14 cellular contexts compared by ENCODE assay signal in the genomic region with DNA sequence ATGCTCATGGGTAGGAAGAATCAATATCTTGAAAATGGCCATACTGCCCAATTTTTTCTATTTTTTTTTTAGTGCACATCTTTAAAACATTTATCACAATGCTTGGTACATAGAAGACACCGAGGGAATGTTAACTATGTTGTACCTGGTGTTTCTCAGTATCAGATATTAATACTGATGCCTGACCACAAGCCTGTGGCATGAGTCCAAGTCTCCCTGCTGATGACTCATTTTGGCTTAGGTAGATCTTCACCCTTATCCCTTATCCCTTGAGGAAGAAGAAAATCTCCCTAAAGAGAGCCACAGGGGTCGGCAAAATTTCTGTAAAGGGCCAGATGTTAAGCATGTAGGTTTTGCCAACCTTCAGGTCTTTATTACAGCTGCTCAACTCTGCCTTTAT. TPM values are rescaled to one million over a fixed set of nuclear protein-coding genes. Genes with fewer than 3 reads are reported as not detected.
DNase-seq lines count a peak whose midpoint lies in the region; ATAC-seq, FAIRE-seq and TF ChIP-seq lines count a peak whose summit lies in the region.
"Had no signal": no experiment of that assay in that cellular context is flagged by ENCODE, and none has a peak within 500 bp of the region (broad histone marks: within the 10 kb centered on the region; RNA-seq: fewer than 3 reads in every experiment).

No MANE protein-coding gene starts in this region.

- H3K4me1 ChIP-seq in GM12878 (ENCODE audit: control insufficient read depth, insufficient read depth, low read length) = no peaks in the 10 kb centered on the region
- peaks cover 29% of the 10 kb centered on the region for H3K4me1 ChIP-seq in parathyroid adenoma
- peaks cover 21% of the 10 kb centered on the region for H3K4me1 ChIP-seq in suprapubic skin

- no peak overlapping the region for H2AFZ ChIP-seq in GM12878 (ENCODE audit: control insufficient read depth, low read depth, low read length)
- no peak overlapping the region for H2AFZ ChIP-seq in parathyroid adenoma

- in situ Hi-C loops in GM12878 (cut with MboI) = no loop called here

- no peaks in the 10 kb centered on the region for H4K20me1 ChIP-seq in GM12878 (ENCODE audit: control insufficient read depth, insufficient read depth)

- RAD21 ChIA-PET in GM12878 (lab: Charles Lee; ENCODE audit: unreplicated experiment) = no interaction called here

- POLR2A ChIA-PET in GM12878 (lab: Charles Lee) = no interaction called here

- H3K4me2 ChIP-seq in GM12878 (ENCODE audit: control insufficient read depth, insufficient read depth) (no peak overlapping the region), parathyroid adenoma (ENCODE audit: low read length) (peak overlapping the region; percentile 42)

- TF ChIP-seq RAD21 in GM12878 (IDR thresholded peaks at IDR 0.05; ENCODE audit: insufficient read depth, low read depth, low read length) = no peak

- TF ChIP-seq EP300 in GM12878 (IDR thresholded peaks at IDR 0.05; ENCODE audit: borderline replicate concordance in 1 of 2, control insufficient read depth in 1 of 2, low read depth in 2 of 2, low read length in 2 of 2) (no peak), suprapubic skin (IDR thresholded peaks at IDR 0.05) (no peak)

- no peak for TF ChIP-seq CTCF in LNCaP clone FGC (IDR thresholded peaks at IDR 0.05; ENCODE audit: control insufficient read depth, extremely low read depth, insufficient read depth)
- TF ChIP-seq CTCF in GM12878 (IDR thresholded peaks at IDR 0.05 in 2 of 3, conservative IDR thresholded peaks at IDR 0.05 in 1 of 3; ENCODE audit: control insufficient read depth in 2 of 3, extremely low read depth in 1 of 3, insufficient read depth in 1 of 3, low read depth in 3 of 3, low read length in 3 of 3) = no peak
- TF ChIP-seq CTCF in parathyroid adenoma (IDR thresholded peaks at IDR 0.05) = no peak
- TF ChIP-seq CTCF in suprapubic skin (IDR thresholded peaks at IDR 0.05) = no peak

- 23% methylated on average over 2 of the region's 2 CpGs for WGBS in GM12878 (ENCODE audit: insufficient coverage, insufficient replicate concordance, low lambda C conversion rate, missing lambda C conversion rate)
- 51% methylated on average over 2 of the region's 2 CpGs for WGBS in suprapubic skin

- no peaks in the 10 kb centered on the region for H3K36me3 ChIP-seq in GM12878 (ENCODE audit: control insufficient read depth in 2 of 2, insufficient read depth in 2 of 2, low read length in 1 of 2)
- H3K36me3 ChIP-seq in parathyroid adenoma (ENCODE audit: control insufficient read depth, insufficient read depth, low read length) = peaks cover 3% of the 10 kb centered on the region
- no peaks in the 10 kb centered on the region for H3K36me3 ChIP-seq in suprapubic skin

- no peak for TF ChIP-seq POLR2A in GM12878 (IDR thresholded peaks at IDR 0.05; ENCODE audit: low read depth, low read length)
- TF ChIP-seq POLR2A in suprapubic skin (IDR thresholded peaks at IDR 0.05) = no peak

- H3K27ac ChIP-seq in GM12878 (ENCODE audit: control insufficient read depth, insufficient read depth) (no peak overlapping the region), parathyroid adenoma (peak overlapping the region; percentile 11), suprapubic skin (no peak overlapping the region)
- H3K27ac ChIP-seq: SJSA1 had no signal

- BruUV-seq in GM12878 (replicated peaks; lab: Mats Ljungman, UMichigan) = no TSS peak

- H3K4me3 ChIP-seq in LNCaP clone FGC (ENCODE audit: low read depth, low read length) = no peak overlapping the region
- no peak overlapping the region for H3K4me3 ChIP-seq in GM12878
- H3K4me3 ChIP-seq in parathyroid adenoma (ENCODE audit: low read depth, low read length) = no peak overlapping the region
- H3K4me3 ChIP-seq in suprapubic skin = no peak overlapping the region
- H3K4me3 ChIP-seq: SJSA1 had no signal

- DNase-seq in LNCaP clone FGC (ENCODE audit: low read depth) (peak; percentile 65), GM12878 (ENCODE audit: low read depth, low spot score) (no peak), suprapubic skin (ENCODE audit: low spot score in 2 of 2) (no peak), frontal cortex (ENCODE audit: low spot score in 2 of 2) (no peak)
- DNase-seq: effector CD8-positive, alpha-beta T cell; Karpas-422; stimulated activated naive B cell treated with anti-CD40 and anti-IgM and Interleukin-4, amounts not matched to agents 10 μg/mL and 1 μg/mL and 100 μg/mL, for 72 hours had no signal

- H3K27me3 ChIP-seq in GM12878 (replicated peaks in 1 of 2; ENCODE audit: control insufficient read depth in 2 of 2, insufficient read depth in 2 of 2, low read length in 1 of 2) = no peaks in the 10 kb centered on the region; a peak in 1 of 4 replicates
- no peaks in the 10 kb centered on the region for H3K27me3 ChIP-seq in parathyroid adenoma (ENCODE audit: control insufficient read depth, insufficient read depth, low read length)
- no peaks in the 10 kb centered on the region for H3K27me3 ChIP-seq in suprapubic skin
- H3K27me3 ChIP-seq: SJSA1 had no signal

- SMC1A ChIA-PET in GM12878 (lab: Charles Lee; ENCODE audit: uncharacterized antibody, unreplicated experiment) = no interaction called here

- H3K9ac ChIP-seq in GM12878 (ENCODE audit: control insufficient read depth, insufficient read depth, low read length) (no peak overlapping the region), parathyroid adenoma (no peak overlapping the region)

- no peaks in the 10 kb centered on the region for H3K9me3 ChIP-seq in GM12878 (replicated peaks; ENCODE audit: control insufficient read depth, insufficient read depth, low read length)
- no peaks in the 10 kb centered on the region for H3K9me3 ChIP-seq in parathyroid adenoma (ENCODE audit: control insufficient read depth, low read length)
- H3K9me3 ChIP-seq in suprapubic skin = no peaks in the 10 kb centered on the region
- H3K9me3 ChIP-seq: SJSA1 had no signal

- ATAC-seq in GM18861 (IDR thresholded peaks at IDR 0.05; ENCODE audit: unreplicated experiment) (peak; percentile 51), GM12878 (no peak), GM21576 (IDR thresholded peaks at IDR 0.05; ENCODE audit: unreplicated experiment) (no peak), GM21447 (IDR thresholded peaks at IDR 0.05; ENCODE audit: unreplicated experiment) (no peak)
- ATAC-seq: activated naive CD4-positive, alpha-beta T cell treated with anti-CD3 and anti-CD28 coated beads, Interleukin-2, amount 50 U/mL, for 72 hours; natural killer cell treated with Interleukin-12 subunit alpha and Interleukin-12 subunit beta and Interleukin-15 and Interleukin-18, amount 100 ng/mL, for 72 hours; stimulated activated naive B cell treated with anti-CD40 and anti-IgM and Interleukin-4, amounts not matched to agents 10 μg/mL and 1 μg/mL and 100 μg/mL, for 72 hours had no signal

- CTCF ChIA-PET in GM12878 (lab: Yijun Ruan, JAX) = no interaction called here

- intact Hi-C loops in GM12878 (cut with micrococcal nuclease; ENCODE audit: unreplicated experiment) = no loop called here

- no peak for FAIRE-seq in GM12878 (lab: Jason Lieb, UNC)
- no peak for FAIRE-seq in frontal cortex (lab: Jason Lieb, UNC)

- H3K79me2 ChIP-seq in GM12878 (ENCODE audit: control insufficient read depth, insufficient read depth, low read length) (no peaks in the 10 kb centered on the region), parathyroid adenoma (peaks cover 28% of the 10 kb centered on the region)

TF ChIP-seq in GM12878, 131 proteins besides CTCF, POLR2A, EP300 and RAD21:
- TF ChIP-seq SMARCA5 (IDR thresholded peaks at IDR 0.05) = no peak
- peak; percentile 43; the same call in 1 of the 2 replicates for TF ChIP-seq RUNX3 (IDR thresholded peaks at IDR 0.05; ENCODE audit: low read length)
- no peak for TF ChIP-seq EED (IDR thresholded peaks at IDR 0.05; ENCODE audit: low read depth)

RNA-seq across cellular contexts. Expression of a gene that starts 14.5 kb away (rescaled TPM):
- 2.0 and 2.7 TPM in 2 replicates for total RNA-seq in GM12878 (2013; cell fraction: nucleolus; rRNA removed)
- 3.8 and 4.8 TPM in 2 replicates for total RNA-seq in GM12878 (2014; rRNA removed)
- 3.4 and 3.8 TPM in 2 replicates for total RNA-seq in GM12878 (2014; rRNA removed; fragmentation: Illumina TruSeq; extraction: Trizol)
- 3.2 and 4.4 TPM in 2 replicates for total RNA-seq in GM12878 (2021)
- 0.58 TPM for polyA plus RNA-seq in GM12878 (2011; ENCODE audit: low read depth)
- polyA plus RNA-seq in GM12878 (2011; rRNA removed) = 0.27 and 0.30 TPM in 2 replicates
- polyA plus RNA-seq in GM12878 (2011; cell fraction: cytosol; rRNA removed) = 0.05 and 0.09 TPM in 2 replicates
- 0.13 and 0.15 TPM in 2 replicates for polyA plus RNA-seq in GM12878 (2011; cell fraction: nucleus; rRNA removed)
- 0.60 and 1.4 TPM in 2 replicates for polyA plus RNA-seq in GM12878 (2012)
- polyA plus RNA-seq in GM12878 (2014; fragmentation: Illumina TruSeq; extraction: Trizol) = 3.9 and 5.5 TPM in 2 replicates
- polyA plus RNA-seq in GM12878 (2014; fragmentation: Nextera tagmentation; extraction: Ambion mirVana) = 1 to 10 TPM; 1.0 to 1.5 TPM
- polyA plus RNA-seq in GM12878 (2014; rRNA removed) = 2.3 TPM in 2 replicates
- 1 to 10 TPM; 1.4 to 2.0 TPM for polyA plus RNA-seq in GM12878 (2016; fragmentation: Nextera tagmentation; extraction: Ambion mirVana)
- polyA minus RNA-seq in GM12878 (2011; rRNA and poly(A)+ RNA removed) = 0.15 and 0.22 TPM in 2 replicates
- 0.13 and 0.42 TPM in 2 replicates for polyA minus RNA-seq in GM12878 (2011; cell fraction: cytosol; rRNA and poly(A)+ RNA removed)
- polyA minus RNA-seq in GM12878 (2011; cell fraction: nucleus; rRNA and poly(A)+ RNA removed) = 0.10 and 0.60 TPM in 2 replicates
- total RNA-seq in suprapubic skin = 10 to 100 TPM; 27.5 to 48.2 (median 43.1) TPM
- total RNA-seq in frontal cortex = 1.6 TPM

RNA-seq across cellular contexts. Expression of a gene that starts 56.7 kb away (rescaled TPM):
- 11.9 and 15.8 TPM in 2 replicates for total RNA-seq in GM12878 (2013; cell fraction: nucleolus; rRNA removed)
- total RNA-seq in GM12878 (2014; rRNA removed) (6.6 and 6.9 TPM in 2 replicates), GM12878 (2014; rRNA removed; fragmentation: Illumina TruSeq; extraction: Trizol) (5.9 TPM in 2 replicates), GM12878 (2021) (4.4 and 5.2 TPM in 2 replicates), suprapubic skin (10 to 100 TPM in 2 of 4 donors, 1 to 10 TPM in 2; 8.0 to 14.0 (median 11.2) TPM), frontal cortex (29.8 TPM)
- 1.9 TPM for polyA plus RNA-seq in GM12878 (2011; ENCODE audit: low read depth)
- polyA plus RNA-seq in GM12878 (2011; rRNA removed) (4.4 and 5.0 TPM in 2 replicates), GM12878 (2014; fragmentation: Illumina TruSeq; extraction: Trizol) (4.8 and 5.2 TPM in 2 replicates), GM12878 (2014; fragmentation: Nextera tagmentation; extraction: Ambion mirVana) (1 to 10 TPM; 2.3 to 2.7 TPM), GM12878 (2014; rRNA removed) (3.7 and 3.8 TPM in 2 replicates), GM12878 (2016; fragmentation: Nextera tagmentation; extraction: Ambion mirVana) (1 to 10 TPM; 6.5 to 7.2 TPM)
- 2.1 and 2.6 TPM in 2 replicates for polyA plus RNA-seq in GM12878 (2011; cell fraction: cytosol; rRNA removed)
- 1.4 and 1.6 TPM in 2 replicates for polyA plus RNA-seq in GM12878 (2011; cell fraction: nucleus; rRNA removed)
- polyA plus RNA-seq in GM12878 (2012) = 2.8 and 3.7 TPM in 2 replicates
- polyA minus RNA-seq in GM12878 (2011; rRNA and poly(A)+ RNA removed) = 6.1 and 9.2 TPM in 2 replicates
- 1.9 and 2.7 TPM in 2 replicates for polyA minus RNA-seq in GM12878 (2011; cell fraction: cytosol; rRNA and poly(A)+ RNA removed)
- 3.5 and 3.9 TPM in 2 replicates for polyA minus RNA-seq in GM12878 (2011; cell fraction: nucleus; rRNA and poly(A)+ RNA removed)

Comparison
In these comparisons a context has a peak if more than half of its experiments do, and no peak if none do; other contexts are left out.
1. RNA of a gene that starts 14.5 kb away (total RNA-seq): 27.5 to 48.2 TPM in suprapubic skin; 2.0 to 4.8 TPM in GM12878 and 1.6 TPM in frontal cortex (single experiment); every median in the first group is over 4 times any median in the second.